ENCODE assay signal across 11 cellular contexts in genomic region chr9:92738661-92739081, GRCh38. TPM values are rescaled to one million over a fixed set of nuclear protein-coding genes. Genes with fewer than 3 reads are reported as not detected.
DNase-seq lines count a peak whose midpoint lies in the region; ATAC-seq and TF ChIP-seq lines count a peak whose summit lies in the region.
"Had no signal": no experiment of that assay in that cellular context is flagged by ENCODE, and none has a peak within 500 bp of the region (broad histone marks: within the 10 kb centered on the region; RNA-seq: fewer than 3 reads in every experiment).

No MANE protein-coding gene starts in this region.

- H3K9me3 Mint-ChIP-seq in activated CD8-positive, alpha-beta T cell treated with anti-CD3 and anti-CD28 coated beads for 36 hours: no peaks in the 10 kb centered on the region
- H3K9me3 Mint-ChIP-seq: CD4-positive, alpha-beta memory T cell; neural crest cell had no signal

- H3K36me3 Mint-ChIP-seq in activated CD8-positive, alpha-beta T cell treated with anti-CD3 and anti-CD28 coated beads for 36 hours (ENCODE audit: low read depth): no peaks in the 10 kb centered on the region
- H3K36me3 Mint-ChIP-seq: CD4-positive, alpha-beta memory T cell had no signal

- ATAC-seq in activated CD8-positive, alpha-beta T cell treated with anti-CD3 and anti-CD28 coated beads for 36 hours: no peak
- ATAC-seq in GM21825 (IDR thresholded peaks at IDR 0.05; ENCODE audit: unreplicated experiment) (no peak), HG02852 (IDR thresholded peaks at IDR 0.05; ENCODE audit: unreplicated experiment) (no peak)

- H3K4me1 Mint-ChIP-seq in activated CD8-positive, alpha-beta T cell treated with anti-CD3 and anti-CD28 coated beads for 36 hours (ENCODE audit: low read depth): peaks cover 75% of the 10 kb centered on the region

- peak; percentile 53 for DNase-seq in AG20443 (ENCODE audit: low spot score)
- DNase-seq in activated CD8-positive, alpha-beta T cell treated with anti-CD3 and anti-CD28 coated beads for 36 hours: no peak
- DNase-seq in fibroblast of peridontal ligament (ENCODE audit: extremely low read depth): peak; percentile 67
- DNase-seq in occipital lobe (lab: John Stamatoyannopoulos, UW): peak; percentile 31
- no peak for DNase-seq in NCI-H446 (lab: John Stamatoyannopoulos, UW)
- DNase-seq in UCSD-AML1 (lab: John Stamatoyannopoulos, UW; ENCODE audit: unreplicated experiment): no peak
- DNase-seq: CD4-positive, alpha-beta memory T cell; NCI-H226 had no signal

- intact Hi-C loops in activated CD8-positive, alpha-beta T cell treated with anti-CD3 and anti-CD28 coated beads for 36 hours (cut with micrococcal nuclease): no loop called here

- POLR2A ChIA-PET in activated CD8-positive, alpha-beta T cell treated with anti-CD3 and anti-CD28 coated beads for 36 hours (lab: Charles Lee): no interaction called here

- CTCF ChIA-PET in activated CD8-positive, alpha-beta T cell treated with anti-CD3 and anti-CD28 coated beads for 36 hours (lab: Charles Lee): interaction anchor here (1.1 to 3.0 kb wide), 2 partner anchors 21 to 23 kb away, joined by 3 to 9 read pairs; no protein-coding TSS in a partner anchor

- H3K4me3 Mint-ChIP-seq in activated CD8-positive, alpha-beta T cell treated with anti-CD3 and anti-CD28 coated beads for 36 hours: no peak overlapping the region
- H3K4me3 Mint-ChIP-seq: CD4-positive, alpha-beta memory T cell; neural crest cell had no signal

- no peak for TF ChIP-seq CTCF in activated CD8-positive, alpha-beta T cell treated with anti-CD3 and anti-CD28 coated beads for 36 hours (IDR thresholded peaks at IDR 0.05)

- H3K27ac Mint-ChIP-seq in activated CD8-positive, alpha-beta T cell treated with anti-CD3 and anti-CD28 coated beads for 36 hours: peak overlapping the region; percentile 63

- H3K27me3 Mint-ChIP-seq in activated CD8-positive, alpha-beta T cell treated with anti-CD3 and anti-CD28 coated beads for 36 hours: no peaks in the 10 kb centered on the region
- H3K27me3 Mint-ChIP-seq: CD4-positive, alpha-beta memory T cell had no signal

RNA-seq across cellular contexts. Expression of gene BICD2, which starts 26.0 kb away (rescaled TPM):
- total RNA-seq in activated CD8-positive, alpha-beta T cell treated with anti-CD3 and anti-CD28 coated beads for 36 hours: 10 to 100 TPM; 14.2 to 16.8 TPM
- total RNA-seq in occipital lobe: 31.4 TPM

Comparison
In these comparisons a context has a peak if more than half of its experiments do, and no peak if none do; other contexts are left out.
1. DNase-seq: peak in AG20443 (single experiment), fibroblast of peridontal ligament (single experiment) and occipital lobe (single experiment); none in activated CD8-positive, alpha-beta T cell treated with anti-CD3 and anti-CD28 coated beads for 36 hours (single experiment), NCI-H446 (0 of 2) and UCSD-AML1 (single experiment).